Comparison of ENCODE assay signal across 17 cellular contexts in the genomic region with DNA sequence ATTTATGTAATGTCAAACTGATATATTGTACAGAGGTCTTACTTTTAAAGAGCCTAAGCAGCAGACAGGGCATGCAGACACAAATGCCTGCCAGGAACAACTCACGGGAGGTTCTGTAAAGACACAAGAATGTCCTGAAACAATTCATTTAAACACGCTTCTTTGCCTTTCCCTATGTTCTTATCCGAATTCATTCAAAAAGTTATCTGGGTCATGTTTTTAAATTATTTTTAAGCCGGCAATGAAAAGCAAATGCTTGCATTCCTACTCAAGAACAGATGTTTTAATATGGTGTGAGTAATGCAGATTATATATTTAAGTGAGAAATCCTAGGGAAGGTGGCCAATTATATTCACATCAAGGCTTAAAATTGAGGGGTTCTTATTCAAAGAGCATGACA.
DNase-seq lines count a peak whose midpoint lies in the region; ATAC-seq and TF ChIP-seq lines count a peak whose summit lies in the region.
"Had no signal": no experiment of that assay in that cellular context is flagged by ENCODE, and none has a peak within 500 bp of the region (broad histone marks: within the 10 kb centered on the region; RNA-seq: fewer than 3 reads in every experiment).

No MANE protein-coding gene starts in this region.

- H3K4me1 ChIP-seq in hepatocyte (ENCODE audit: insufficient read depth) (peaks cover 18% of the 10 kb centered on the region), suprapubic skin (peaks cover 50% of the 10 kb centered on the region)
- H3K4me1 ChIP-seq: spleen had no signal

- TF ChIP-seq POLR2A in suprapubic skin (IDR thresholded peaks at IDR 0.05), result no peak

- H3K4me2 ChIP-seq in hepatocyte, result no peak overlapping the region

- TF ChIP-seq EP300 in suprapubic skin (IDR thresholded peaks at IDR 0.05), result no peak

- H4K20me1 ChIP-seq in hepatocyte (ENCODE audit: insufficient read depth, poor library complexity, severe bottlenecking), result no peaks in the 10 kb centered on the region

- peaks cover 5% of the 10 kb centered on the region for H3K79me2 ChIP-seq in hepatocyte

- H2AFZ ChIP-seq in hepatocyte, result no peak overlapping the region

- WGBS in hepatocyte (ENCODE audit: low lambda C conversion rate, missing lambda C conversion rate), result 82% methylated on average over 4 of the region's 4 CpGs
- WGBS in suprapubic skin, result 36% methylated on average over 4 of the region's 4 CpGs

- no peak overlapping the region for H3K4me3 ChIP-seq in hepatocyte
- no peak overlapping the region for H3K4me3 ChIP-seq in suprapubic skin
- H3K4me3 ChIP-seq: dorsolateral prefrontal cortex, spleen had no signal

- no peaks in the 10 kb centered on the region for H3K9me3 ChIP-seq in hepatocyte (ENCODE audit: low read depth)
- H3K9me3 ChIP-seq in suprapubic skin, result no peaks in the 10 kb centered on the region
- H3K9me3 ChIP-seq: spleen had no signal

- H3K36me3 ChIP-seq in hepatocyte (replicated peaks; ENCODE audit: insufficient read depth, low read depth), result no peaks in the 10 kb centered on the region
- H3K36me3 ChIP-seq in suprapubic skin, result no peaks in the 10 kb centered on the region
- H3K36me3 ChIP-seq: spleen had no signal

- H3K27me3 ChIP-seq in hepatocyte (no peaks in the 10 kb centered on the region), suprapubic skin (no peaks in the 10 kb centered on the region)
- H3K27me3 ChIP-seq: dorsolateral prefrontal cortex, spleen had no signal

- TF ChIP-seq CTCF in hepatocyte (IDR thresholded peaks at IDR 0.05; ENCODE audit: poor library complexity) (no peak), suprapubic skin (IDR thresholded peaks at IDR 0.05) (no peak)

- H3K27ac ChIP-seq in hepatocyte (peak overlapping the region; percentile 41), suprapubic skin (peak overlapping the region; percentile 37)
- H3K27ac ChIP-seq: dorsolateral prefrontal cortex, HL-60, spleen had no signal

- DNase-seq in HS-27A (ENCODE audit: low read depth), result peak; percentile 65
- DNase-seq in astrocyte of the hippocampus (ENCODE audit: low read depth, low spot score), result peak; percentile 58
- DNase-seq in hepatocyte (ENCODE audit: low spot score), result no peak
- DNase-seq in suprapubic skin (ENCODE audit: low spot score in 2 of 2), result no peak
- DNase-seq in C1 segment of cervical spinal cord (lab: John Stamatoyannopoulos, UW), result no peak
- no peak for DNase-seq in globus pallidus (ENCODE audit: low spot score)
- DNase-seq: activated CD8-positive, alpha-beta memory T cell treated with anti-CD3 and anti-CD28 coated beads for 24 hours; aorta; CD4-positive, alpha-beta T cell; dorsolateral prefrontal cortex; NCI-H1694; NCI-H69; spleen; T-cell had no signal

- no peaks in the 10 kb centered on the region for H3K9me2 ChIP-seq in hepatocyte (replicated peaks; ENCODE audit: insufficient read depth)

- ATAC-seq in HG03196 (IDR thresholded peaks at IDR 0.05; ENCODE audit: unreplicated experiment), result no peak
- ATAC-seq: Panc1, T-cell had no signal

Comparison
In these comparisons a context has a peak if more than half of its experiments do, and no peak if none do; other contexts are left out.
1. DNase-seq: peak in HS-27A (single experiment) and astrocyte of the hippocampus (single experiment); none in hepatocyte (single experiment), suprapubic skin (0 of 2), C1 segment of cervical spinal cord (0 of 14) and globus pallidus (single experiment).